In the genomic region with DNA sequence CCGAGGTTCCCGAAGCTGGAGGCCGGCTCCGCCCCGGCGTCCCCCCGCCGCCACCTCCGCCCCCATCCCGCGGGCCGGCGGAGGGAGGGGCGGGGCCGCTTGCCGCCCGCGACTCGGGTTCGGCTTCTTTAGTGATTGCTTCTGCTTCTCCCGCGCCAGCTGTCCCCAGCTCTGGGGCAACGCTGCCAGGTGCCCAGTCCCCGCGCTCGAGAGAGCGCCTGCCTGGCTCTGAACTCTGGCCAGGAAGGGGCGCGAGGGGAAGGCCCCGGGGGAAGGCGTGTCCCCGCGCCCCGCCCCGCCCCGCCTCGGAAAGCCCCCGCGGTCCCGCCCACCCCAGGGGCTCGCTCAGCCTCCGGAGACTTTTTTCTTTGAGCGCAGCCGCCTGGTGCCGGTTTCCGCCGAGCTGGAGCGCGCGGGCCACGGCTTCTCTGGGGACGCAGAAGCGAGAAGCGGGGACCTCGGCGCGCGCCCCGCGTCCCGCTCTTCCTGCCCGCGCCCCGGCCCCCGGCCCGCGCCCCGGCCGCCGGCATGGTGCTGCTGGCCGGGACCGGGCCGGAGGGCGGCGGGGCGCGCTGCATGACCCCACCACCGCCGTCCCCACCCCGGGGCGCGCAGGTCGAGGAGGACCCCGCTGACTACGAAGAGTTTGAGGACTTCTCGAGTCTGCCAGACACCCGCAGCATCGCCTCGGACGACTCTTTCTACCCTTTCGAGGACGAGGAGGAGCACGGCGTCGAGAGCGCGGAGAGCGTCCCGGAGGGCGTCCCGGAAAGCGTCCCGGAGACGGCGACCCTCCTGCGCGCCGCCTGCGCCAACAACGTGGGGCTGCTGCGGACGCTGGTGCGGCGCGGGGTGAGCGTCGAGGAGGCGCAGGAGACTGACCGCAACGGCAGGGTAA, we compare ENCODE assay signal across 1 cellular context.
TF ChIP-seq lines count a peak whose summit lies in the region.

A gene (plus strand): TSS at position 131 of the 898 bp plus-strand sequence. CDS start 398 bp downstream, at position 529.

TF ChIP-seq in K562, 482 proteins besides CTCF, POLR2A, EP300 and RAD21 (continued from another document):
- TF ChIP-seq SMARCA4 (IDR thresholded peaks at IDR 0.05), result no peak
- TF ChIP-seq CCAR2 (IDR thresholded peaks at IDR 0.05; ENCODE audit: low read depth, low read length), result no peak
- TF ChIP-seq ZNF79 (CRISPR knock-in tag; IDR thresholded peaks at IDR 0.05; ENCODE audit: low read depth), result no peak
- TF ChIP-seq KDM2B (CRISPR knock-in tag; IDR thresholded peaks at IDR 0.05), result peak; percentile 74; the same call in 1 of the 2 replicates
- peak; percentile 52 for TF ChIP-seq PCBP1 (IDR thresholded peaks at IDR 0.05; ENCODE audit: low read depth, low read length, poor library complexity, severe bottlenecking)
- TF ChIP-seq ZNF263 (CRISPR knock-in tag; IDR thresholded peaks at IDR 0.05; ENCODE audit: borderline replicate concordance), result peak; percentile 79
- 0 out of 2 replicates have a peak, but pooled peaks have one; percentile 18 for TF ChIP-seq RB1 (IDR thresholded peaks at IDR 0.05; ENCODE audit: low read depth)
- TF ChIP-seq, protein P1, sequence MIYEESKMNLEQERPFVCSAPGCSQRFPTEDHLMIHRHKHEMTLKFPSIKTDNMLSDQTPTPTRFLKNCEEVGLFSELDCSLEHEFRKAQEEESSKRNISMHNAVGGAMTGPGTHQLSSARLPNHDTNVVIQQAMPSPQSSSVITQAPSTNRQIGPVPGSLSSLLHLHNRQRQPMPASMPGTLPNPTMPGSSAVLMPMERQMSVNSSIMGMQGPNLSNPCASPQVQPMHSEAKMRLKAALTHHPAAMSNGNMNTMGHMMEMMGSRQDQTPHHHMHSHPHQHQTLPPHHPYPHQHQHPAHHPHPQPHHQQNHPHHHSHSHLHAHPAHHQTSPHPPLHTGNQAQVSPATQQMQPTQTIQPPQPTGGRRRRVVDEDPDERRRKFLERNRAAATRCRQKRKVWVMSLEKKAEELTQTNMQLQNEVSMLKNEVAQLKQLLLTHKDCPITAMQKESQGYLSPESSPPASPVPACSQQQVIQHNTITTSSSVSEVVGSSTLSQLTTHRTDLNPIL (CRISPR knock-in tag; IDR thresholded peaks at IDR 0.05), result no peak
- TF ChIP-seq, protein P2, sequence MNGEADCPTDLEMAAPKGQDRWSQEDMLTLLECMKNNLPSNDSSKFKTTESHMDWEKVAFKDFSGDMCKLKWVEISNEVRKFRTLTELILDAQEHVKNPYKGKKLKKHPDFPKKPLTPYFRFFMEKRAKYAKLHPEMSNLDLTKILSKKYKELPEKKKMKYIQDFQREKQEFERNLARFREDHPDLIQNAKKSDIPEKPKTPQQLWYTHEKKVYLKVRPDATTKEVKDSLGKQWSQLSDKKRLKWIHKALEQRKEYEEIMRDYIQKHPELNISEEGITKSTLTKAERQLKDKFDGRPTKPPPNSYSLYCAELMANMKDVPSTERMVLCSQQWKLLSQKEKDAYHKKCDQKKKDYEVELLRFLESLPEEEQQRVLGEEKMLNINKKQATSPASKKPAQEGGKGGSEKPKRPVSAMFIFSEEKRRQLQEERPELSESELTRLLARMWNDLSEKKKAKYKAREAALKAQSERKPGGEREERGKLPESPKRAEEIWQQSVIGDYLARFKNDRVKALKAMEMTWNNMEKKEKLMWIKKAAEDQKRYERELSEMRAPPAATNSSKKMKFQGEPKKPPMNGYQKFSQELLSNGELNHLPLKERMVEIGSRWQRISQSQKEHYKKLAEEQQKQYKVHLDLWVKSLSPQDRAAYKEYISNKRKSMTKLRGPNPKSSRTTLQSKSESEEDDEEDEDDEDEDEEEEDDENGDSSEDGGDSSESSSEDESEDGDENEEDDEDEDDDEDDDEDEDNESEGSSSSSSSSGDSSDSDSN (IDR thresholded peaks at IDR 0.05; ENCODE audit: borderline replicate concordance in 1 of 2, low read depth in 2 of 2, low read length in 2 of 2), result peak in 1 of 2 experiments; percentile 37; a peak in 1 of 4 replicates
- TF ChIP-seq, protein P3, sequence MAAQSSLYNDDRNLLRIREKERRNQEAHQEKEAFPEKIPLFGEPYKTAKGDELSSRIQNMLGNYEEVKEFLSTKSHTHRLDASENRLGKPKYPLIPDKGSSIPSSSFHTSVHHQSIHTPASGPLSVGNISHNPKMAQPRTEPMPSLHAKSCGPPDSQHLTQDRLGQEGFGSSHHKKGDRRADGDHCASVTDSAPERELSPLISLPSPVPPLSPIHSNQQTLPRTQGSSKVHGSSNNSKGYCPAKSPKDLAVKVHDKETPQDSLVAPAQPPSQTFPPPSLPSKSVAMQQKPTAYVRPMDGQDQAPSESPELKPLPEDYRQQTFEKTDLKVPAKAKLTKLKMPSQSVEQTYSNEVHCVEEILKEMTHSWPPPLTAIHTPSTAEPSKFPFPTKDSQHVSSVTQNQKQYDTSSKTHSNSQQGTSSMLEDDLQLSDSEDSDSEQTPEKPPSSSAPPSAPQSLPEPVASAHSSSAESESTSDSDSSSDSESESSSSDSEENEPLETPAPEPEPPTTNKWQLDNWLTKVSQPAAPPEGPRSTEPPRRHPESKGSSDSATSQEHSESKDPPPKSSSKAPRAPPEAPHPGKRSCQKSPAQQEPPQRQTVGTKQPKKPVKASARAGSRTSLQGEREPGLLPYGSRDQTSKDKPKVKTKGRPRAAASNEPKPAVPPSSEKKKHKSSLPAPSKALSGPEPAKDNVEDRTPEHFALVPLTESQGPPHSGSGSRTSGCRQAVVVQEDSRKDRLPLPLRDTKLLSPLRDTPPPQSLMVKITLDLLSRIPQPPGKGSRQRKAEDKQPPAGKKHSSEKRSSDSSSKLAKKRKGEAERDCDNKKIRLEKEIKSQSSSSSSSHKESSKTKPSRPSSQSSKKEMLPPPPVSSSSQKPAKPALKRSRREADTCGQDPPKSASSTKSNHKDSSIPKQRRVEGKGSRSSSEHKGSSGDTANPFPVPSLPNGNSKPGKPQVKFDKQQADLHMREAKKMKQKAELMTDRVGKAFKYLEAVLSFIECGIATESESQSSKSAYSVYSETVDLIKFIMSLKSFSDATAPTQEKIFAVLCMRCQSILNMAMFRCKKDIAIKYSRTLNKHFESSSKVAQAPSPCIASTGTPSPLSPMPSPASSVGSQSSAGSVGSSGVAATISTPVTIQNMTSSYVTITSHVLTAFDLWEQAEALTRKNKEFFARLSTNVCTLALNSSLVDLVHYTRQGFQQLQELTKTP (IDR thresholded peaks at IDR 0.05; ENCODE audit: low read depth in 1 of 2, partially characterized antibody in 2 of 2), result no peak
- TF ChIP-seq, protein P4, sequence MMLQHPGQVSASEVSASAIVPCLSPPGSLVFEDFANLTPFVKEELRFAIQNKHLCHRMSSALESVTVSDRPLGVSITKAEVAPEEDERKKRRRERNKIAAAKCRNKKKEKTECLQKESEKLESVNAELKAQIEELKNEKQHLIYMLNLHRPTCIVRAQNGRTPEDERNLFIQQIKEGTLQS (IDR thresholded peaks at IDR 0.05), result no peak
- TF ChIP-seq, protein P4 (CRISPR knock-in tag; conservative IDR thresholded peaks at IDR 0.05), result no peak
- peak; percentile 94; the same call in 1 of the 2 replicates for TF ChIP-seq HDAC6 (IDR thresholded peaks at IDR 0.05; ENCODE audit: low read depth, low read length)
- no peak for TF ChIP-seq KAT2B (IDR thresholded peaks at IDR 0.05; ENCODE audit: low read depth, low read length)
- TF ChIP-seq ZBTB7A (IDR thresholded peaks at IDR 0.05; ENCODE audit: borderline replicate concordance, control insufficient read depth, low read depth, low read length), result peak; percentile 51; the same call in 1 of the 2 replicates
- peak; percentile 61 for TF ChIP-seq NCOA6 (IDR thresholded peaks at IDR 0.05)
- TF ChIP-seq GABPA (tag; conservative IDR thresholded peaks at IDR 0.05; ENCODE audit: low read depth), result 0 out of 2 replicates have a peak, but pooled peaks have one; percentile 12
- 0 out of 2 replicates have a peak, but pooled peaks have one; percentile 40 for TF ChIP-seq ZNF780A (CRISPR knock-in tag; IDR thresholded peaks at IDR 0.05)
- TF ChIP-seq XRCC3 (IDR thresholded peaks at IDR 0.05), result no peak
- TF ChIP-seq MIER1 (IDR thresholded peaks at IDR 0.05; ENCODE audit: low read depth), result no peak
- TF ChIP-seq NR2C2 (CRISPR knock-in tag; IDR thresholded peaks at IDR 0.05), result no peak
- 0 out of 2 replicates have a peak, but pooled peaks have one; percentile 20 for TF ChIP-seq NR2C2 (tag; IDR thresholded peaks at IDR 0.05)
- TF ChIP-seq, protein P5, sequence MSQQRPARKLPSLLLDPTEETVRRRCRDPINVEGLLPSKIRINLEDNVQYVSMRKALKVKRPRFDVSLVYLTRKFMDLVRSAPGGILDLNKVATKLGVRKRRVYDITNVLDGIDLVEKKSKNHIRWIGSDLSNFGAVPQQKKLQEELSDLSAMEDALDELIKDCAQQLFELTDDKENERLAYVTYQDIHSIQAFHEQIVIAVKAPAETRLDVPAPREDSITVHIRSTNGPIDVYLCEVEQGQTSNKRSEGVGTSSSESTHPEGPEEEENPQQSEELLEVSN (IDR thresholded peaks at IDR 0.05; ENCODE audit: borderline replicate concordance in 1 of 2, extremely low read depth in 1 of 2, insufficient read depth in 1 of 2, insufficient read length in 1 of 2, low read depth in 1 of 2, low read length in 1 of 2, poor library complexity in 1 of 2, severe bottlenecking in 1 of 2), result peak in 1 of 2 experiments; percentile 46
- TF ChIP-seq, protein P6, sequence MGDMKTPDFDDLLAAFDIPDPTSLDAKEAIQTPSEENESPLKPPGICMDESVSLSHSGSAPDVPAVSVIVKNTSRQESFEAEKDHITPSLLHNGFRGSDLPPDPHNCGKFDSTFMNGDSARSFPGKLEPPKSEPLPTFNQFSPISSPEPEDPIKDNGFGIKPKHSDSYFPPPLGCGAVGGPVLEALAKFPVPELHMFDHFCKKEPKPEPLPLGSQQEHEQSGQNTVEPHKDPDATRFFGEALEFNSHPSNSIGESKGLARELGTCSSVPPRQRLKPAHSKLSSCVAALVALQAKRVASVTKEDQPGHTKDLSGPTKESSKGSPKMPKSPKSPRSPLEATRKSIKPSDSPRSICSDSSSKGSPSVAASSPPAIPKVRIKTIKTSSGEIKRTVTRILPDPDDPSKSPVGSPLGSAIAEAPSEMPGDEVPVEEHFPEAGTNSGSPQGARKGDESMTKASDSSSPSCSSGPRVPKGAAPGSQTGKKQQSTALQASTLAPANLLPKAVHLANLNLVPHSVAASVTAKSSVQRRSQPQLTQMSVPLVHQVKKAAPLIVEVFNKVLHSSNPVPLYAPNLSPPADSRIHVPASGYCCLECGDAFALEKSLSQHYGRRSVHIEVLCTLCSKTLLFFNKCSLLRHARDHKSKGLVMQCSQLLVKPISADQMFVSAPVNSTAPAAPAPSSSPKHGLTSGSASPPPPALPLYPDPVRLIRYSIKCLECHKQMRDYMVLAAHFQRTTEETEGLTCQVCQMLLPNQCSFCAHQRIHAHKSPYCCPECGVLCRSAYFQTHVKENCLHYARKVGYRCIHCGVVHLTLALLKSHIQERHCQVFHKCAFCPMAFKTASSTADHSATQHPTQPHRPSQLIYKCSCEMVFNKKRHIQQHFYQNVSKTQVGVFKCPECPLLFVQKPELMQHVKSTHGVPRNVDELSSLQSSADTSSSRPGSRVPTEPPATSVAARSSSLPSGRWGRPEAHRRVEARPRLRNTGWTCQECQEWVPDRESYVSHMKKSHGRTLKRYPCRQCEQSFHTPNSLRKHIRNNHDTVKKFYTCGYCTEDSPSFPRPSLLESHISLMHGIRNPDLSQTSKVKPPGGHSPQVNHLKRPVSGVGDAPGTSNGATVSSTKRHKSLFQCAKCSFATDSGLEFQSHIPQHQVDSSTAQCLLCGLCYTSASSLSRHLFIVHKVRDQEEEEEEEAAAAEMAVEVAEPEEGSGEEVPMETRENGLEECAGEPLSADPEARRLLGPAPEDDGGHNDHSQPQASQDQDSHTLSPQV (IDR thresholded peaks at IDR 0.05), result no peak
- peak; percentile 55 for TF ChIP-seq CXXC5 (CRISPR knock-in tag; IDR thresholded peaks at IDR 0.05)
- no peak for TF ChIP-seq CREB1 (IDR thresholded peaks at IDR 0.05)
- TF ChIP-seq CREB1 (CRISPR knock-in tag; IDR thresholded peaks at IDR 0.05), result no peak
- 0 out of 2 replicates have a peak, but pooled peaks have one; percentile 19 for TF ChIP-seq ELF1 (tag; IDR thresholded peaks at IDR 0.05)
- TF ChIP-seq HLTF (IDR thresholded peaks at IDR 0.05), result no peak
- no peak for TF ChIP-seq TCF7L2 (IDR thresholded peaks at IDR 0.05; ENCODE audit: low read depth, low read length)
- TF ChIP-seq MAZ (CRISPR knock-in tag; conservative IDR thresholded peaks at IDR 0.05 in 1 of 2, IDR thresholded peaks at IDR 0.05 in 1 of 2), result peak; percentile 15 to 59; a peak in 3 of 4 replicates
- TF ChIP-seq FOXJ2 (tag; IDR thresholded peaks at IDR 0.05), result no peak
- TF ChIP-seq PRPF4 (IDR thresholded peaks at IDR 0.05; ENCODE audit: insufficient read depth, low read depth, low read length, poor library complexity, severe bottlenecking), result no peak
- TF ChIP-seq HNRNPLL (IDR thresholded peaks at IDR 0.05; ENCODE audit: low read depth, low read length, poor library complexity, severe bottlenecking), result peak; percentile 93
- TF ChIP-seq TAF15 (IDR thresholded peaks at IDR 0.05; ENCODE audit: low read depth, low read length), result no peak
- TF ChIP-seq NR1H2 (CRISPR knock-in tag; IDR thresholded peaks at IDR 0.05), result no peak
- TF ChIP-seq, protein P7, sequence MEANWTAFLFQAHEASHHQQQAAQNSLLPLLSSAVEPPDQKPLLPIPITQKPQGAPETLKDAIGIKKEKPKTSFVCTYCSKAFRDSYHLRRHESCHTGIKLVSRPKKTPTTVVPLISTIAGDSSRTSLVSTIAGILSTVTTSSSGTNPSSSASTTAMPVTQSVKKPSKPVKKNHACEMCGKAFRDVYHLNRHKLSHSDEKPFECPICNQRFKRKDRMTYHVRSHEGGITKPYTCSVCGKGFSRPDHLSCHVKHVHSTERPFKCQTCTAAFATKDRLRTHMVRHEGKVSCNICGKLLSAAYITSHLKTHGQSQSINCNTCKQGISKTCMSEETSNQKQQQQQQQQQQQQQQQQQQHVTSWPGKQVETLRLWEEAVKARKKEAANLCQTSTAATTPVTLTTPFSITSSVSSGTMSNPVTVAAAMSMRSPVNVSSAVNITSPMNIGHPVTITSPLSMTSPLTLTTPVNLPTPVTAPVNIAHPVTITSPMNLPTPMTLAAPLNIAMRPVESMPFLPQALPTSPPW (CRISPR knock-in tag; IDR thresholded peaks at IDR 0.05), result peak; percentile 88
- TF ChIP-seq, protein P8, sequence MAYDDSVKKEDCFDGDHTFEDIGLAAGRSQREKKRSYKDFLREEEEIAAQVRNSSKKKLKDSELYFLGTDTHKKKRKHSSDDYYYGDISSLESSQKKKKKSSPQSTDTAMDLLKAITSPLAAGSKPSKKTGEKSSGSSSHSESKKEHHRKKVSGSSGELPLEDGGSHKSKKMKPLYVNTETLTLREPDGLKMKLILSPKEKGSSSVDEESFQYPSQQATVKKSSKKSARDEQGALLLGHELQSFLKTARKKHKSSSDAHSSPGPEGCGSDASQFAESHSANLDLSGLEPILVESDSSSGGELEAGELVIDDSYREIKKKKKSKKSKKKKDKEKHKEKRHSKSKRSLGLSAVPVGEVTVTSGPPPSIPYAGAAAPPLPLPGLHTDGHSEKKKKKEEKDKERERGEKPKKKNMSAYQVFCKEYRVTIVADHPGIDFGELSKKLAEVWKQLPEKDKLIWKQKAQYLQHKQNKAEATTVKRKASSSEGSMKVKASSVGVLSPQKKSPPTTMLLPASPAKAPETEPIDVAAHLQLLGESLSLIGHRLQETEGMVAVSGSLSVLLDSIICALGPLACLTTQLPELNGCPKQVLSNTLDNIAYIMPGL (CRISPR knock-in tag; IDR thresholded peaks at IDR 0.05), result no peak
- no peak for TF ChIP-seq ZFPM2 (CRISPR knock-in tag; IDR thresholded peaks at IDR 0.05)
- TF ChIP-seq CTBP1 (IDR thresholded peaks at IDR 0.05; ENCODE audit: borderline replicate concordance), result 0 out of 2 replicates have a peak, but pooled peaks have one; percentile 11
